Comparison of ENCODE assay signal across 8 cellular contexts in the genomic region with DNA sequence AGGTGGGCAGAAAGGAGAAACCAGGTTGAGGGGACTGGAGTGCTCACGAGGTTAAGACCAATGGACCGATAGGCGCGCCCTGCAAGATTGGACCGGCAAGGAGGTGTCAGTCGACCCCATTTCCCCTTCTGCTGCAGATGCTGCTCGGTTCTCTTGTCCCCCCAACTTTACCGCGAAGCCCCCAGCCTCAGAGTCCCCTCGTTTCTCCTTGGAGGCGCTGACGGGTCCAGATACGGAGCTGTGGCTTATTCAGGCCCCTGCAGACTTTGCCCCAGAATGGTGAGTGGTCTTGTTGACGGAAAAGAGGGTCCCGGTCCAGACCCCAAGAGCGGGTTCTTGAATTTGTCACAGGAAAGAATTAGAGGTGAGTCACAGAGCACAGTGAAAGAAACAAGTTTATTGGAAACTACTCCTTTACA. TPM values are rescaled to one million over a fixed set of nuclear protein-coding genes. Genes with fewer than 3 reads are reported as not detected.
DNase-seq lines count a peak whose midpoint lies in the region; ATAC-seq and TF ChIP-seq lines count a peak whose summit lies in the region.

No MANE protein-coding gene starts in this region.

- TF ChIP-seq CTCF in left lung (IDR thresholded peaks at IDR 0.05) (no peak), thyroid gland (IDR thresholded peaks at IDR 0.05) (no peak)

- peaks cover 0 to 7% of the 10 kb centered on the region in 2 donors for H3K36me3 ChIP-seq in left lung
- H3K36me3 ChIP-seq in thyroid gland = no peaks in the 10 kb centered on the region

- peaks cover 17% of the 10 kb centered on the region for H3K36me3 Mint-ChIP-seq in activated naive CD4-positive, alpha-beta T cell treated with anti-CD3 and anti-CD28 coated beads, Interleukin-2, amount 10 ng/mL, durations not matched to agents 7 days and 5 days
- H3K36me3 Mint-ChIP-seq in activated naive CD4-positive, alpha-beta T cell treated with anti-CD3 and anti-CD28 coated beads, Interleukin-2, amount 50 U/mL, for 72 hours = peaks cover 24 to 45% of the 10 kb centered on the region in 2 donors

- H3K27me3 ChIP-seq in left lung = peaks cover 0 to 36% of the 10 kb centered on the region in 2 donors
- H3K27me3 ChIP-seq in thyroid gland = no peaks in the 10 kb centered on the region

- peak overlapping the region; percentile 70 to 89 for H3K4me3 ChIP-seq in left lung
- peak overlapping the region; percentile 14 to 84 (median 19) for H3K4me3 ChIP-seq in thyroid gland (replicated peaks in 1 of 3)

- 0 to 2% methylated on average over 16 of the region's 16 CpGs for whole genome bisulfite sequencing in thyroid gland, 2 donors

- no peak for DNase-seq in activated naive CD4-positive, alpha-beta T cell treated with anti-CD3 and anti-CD28 coated beads, Interleukin-2, amount 10 ng/mL, durations not matched to agents 7 days and 5 days
- DNase-seq in activated naive CD4-positive, alpha-beta T cell treated with anti-CD3 and anti-CD28 coated beads, Interleukin-2, amount 50 U/mL, for 16 hours = no peak
- DNase-seq in activated naive CD4-positive, alpha-beta T cell treated with anti-CD3 and anti-CD28 coated beads, Interleukin-2, amount 50 U/mL, for 72 hours (ENCODE audit: low spot score in 2 of 2) = no peak
- DNase-seq in left lung (no peak), thyroid gland (no peak)
- no peak for DNase-seq in stimulated activated naive CD4-positive, alpha-beta T cell treated with Interleukin-2 at 50 U/mL for 16 hours (lab: John Stamatoyannopoulos, UW)

- peaks cover 53% of the 10 kb centered on the region for H3K4me1 Mint-ChIP-seq in activated naive CD4-positive, alpha-beta T cell treated with anti-CD3 and anti-CD28 coated beads, Interleukin-2, amount 10 ng/mL, durations not matched to agents 7 days and 5 days

- ATAC-seq in activated naive CD4-positive, alpha-beta T cell treated with anti-CD3 and anti-CD28 coated beads, Interleukin-2, amount 50 U/mL, for 72 hours = no peak
- ATAC-seq in left lung (no peak), HG02623 (IDR thresholded peaks at IDR 0.05; ENCODE audit: unreplicated experiment) (no peak), GM21737 (IDR thresholded peaks at IDR 0.05; ENCODE audit: unreplicated experiment) (no peak)

- H3K9me3 Mint-ChIP-seq in activated naive CD4-positive, alpha-beta T cell treated with anti-CD3 and anti-CD28 coated beads, Interleukin-2, amount 10 ng/mL, durations not matched to agents 7 days and 5 days = no peaks in the 10 kb centered on the region
- H3K9me3 Mint-ChIP-seq in activated naive CD4-positive, alpha-beta T cell treated with anti-CD3 and anti-CD28 coated beads, Interleukin-2, amount 50 U/mL, for 72 hours = no peaks in the 10 kb centered on the region

- H3K27ac ChIP-seq in left lung (no peak overlapping the region), thyroid gland (peak overlapping the region in 1 of 3 donors; percentile 96)

- intact Hi-C loops in left lung (cut with DNase I) = no loop called here
- intact Hi-C loops in thyroid gland (cut with DNase I) = loop anchor here (10.0 kb wide), 1 partner anchor 152 kb away; a partner anchor contains a TSS

- H3K4me1 ChIP-seq in left lung = peaks cover 30 to 60% of the 10 kb centered on the region in 2 donors
- H3K4me1 ChIP-seq in thyroid gland = peaks cover 21 to 31% of the 10 kb centered on the region in 2 donors

- peak overlapping the region; percentile 94 for H3K27ac Mint-ChIP-seq in activated naive CD4-positive, alpha-beta T cell treated with anti-CD3 and anti-CD28 coated beads, Interleukin-2, amount 10 ng/mL, durations not matched to agents 7 days and 5 days
- H3K27ac Mint-ChIP-seq in activated naive CD4-positive, alpha-beta T cell treated with anti-CD3 and anti-CD28 coated beads, Interleukin-2, amount 50 U/mL, for 72 hours = peak overlapping the region; percentile 91 to 95

- CTCF ChIA-PET in activated naive CD4-positive, alpha-beta T cell treated with anti-CD3 and anti-CD28 coated beads, Interleukin-2, amount 10 ng/mL, durations not matched to agents 7 days and 5 days (lab: Charles Lee) = interaction anchor here (0.9 to 1.2 kb wide), 2 partner anchors 72 to 78 kb away, joined by 3 to 4 read pairs; no protein-coding TSS in a partner anchor

- H3K4me3 Mint-ChIP-seq in activated naive CD4-positive, alpha-beta T cell treated with anti-CD3 and anti-CD28 coated beads, Interleukin-2, amount 10 ng/mL, durations not matched to agents 7 days and 5 days = peak overlapping the region; percentile 96

- H3K27me3 Mint-ChIP-seq in activated naive CD4-positive, alpha-beta T cell treated with anti-CD3 and anti-CD28 coated beads, Interleukin-2, amount 10 ng/mL, durations not matched to agents 7 days and 5 days = peaks cover 38% of the 10 kb centered on the region

- H3K9me3 ChIP-seq in left lung = no peaks in the 10 kb centered on the region
- no peaks in the 10 kb centered on the region for H3K9me3 ChIP-seq in thyroid gland

- TF ChIP-seq POLR2A in thyroid gland (IDR thresholded peaks at IDR 0.05) = no peak

RNA-seq across cellular contexts. Expression of a gene that starts 0.5 kb away (rescaled TPM):
- 10 to 100 TPM in 1 of 2 donors, 1 to 10 TPM in 1; 6.8 to 14.1 TPM for total RNA-seq in activated naive CD4-positive, alpha-beta T cell treated with anti-CD3 and anti-CD28 coated beads, Interleukin-2, amount 50 U/mL, for 72 hours
- 1 to 10 TPM; 4.8 to 6.0 TPM for total RNA-seq in left lung
- total RNA-seq in thyroid gland = 1 to 10 TPM; 1.3 to 9.1 (median 4.2) TPM

RNA-seq across cellular contexts. Expression of a gene that starts 2.1 kb away (rescaled TPM):
- total RNA-seq in activated naive CD4-positive, alpha-beta T cell treated with anti-CD3 and anti-CD28 coated beads, Interleukin-2, amount 50 U/mL, for 72 hours = 10 to 100 TPM; 10.9 to 52.2 TPM
- total RNA-seq in left lung (10 to 100 TPM; 30.0 to 51.4 TPM), thyroid gland (10 to 100 TPM; 11.9 to 64.2 (median 35.8) TPM)

RNA-seq across cellular contexts. Expression of a gene that starts 16.8 kb away (rescaled TPM):
- total RNA-seq in activated naive CD4-positive, alpha-beta T cell treated with anti-CD3 and anti-CD28 coated beads, Interleukin-2, amount 50 U/mL, for 72 hours = 10 to 100 TPM in 1 of 2 donors, 1 to 10 TPM in 1; 9.7 to 60.7 TPM
- total RNA-seq in left lung (10 to 100 TPM; 56.1 to 57.8 TPM), thyroid gland (100 to 1,000 TPM in 2 of 4 donors, 10 to 100 TPM in 2; 89.1 to 157 (median 113) TPM)

RNA-seq across cellular contexts. Expression of a gene that starts 36.6 kb away (rescaled TPM):
- total RNA-seq in activated naive CD4-positive, alpha-beta T cell treated with anti-CD3 and anti-CD28 coated beads, Interleukin-2, amount 50 U/mL, for 72 hours = 10 to 100 TPM; 26.3 to 27.1 TPM
- total RNA-seq in left lung (10 to 100 TPM; 21.2 to 23.5 TPM), thyroid gland (10 to 100 TPM in 3 of 4 donors, 1 to 10 TPM in 1; 9.4 to 19.2 (median 15.9) TPM)
